ENCODE assay signal across 19 cellular contexts in genomic region chr7:131511071-131511470, GRCh38.
"Had no signal": no experiment of that assay in that cellular context is flagged by ENCODE, and none has a peak within 500 bp of the region (broad histone marks: within the 10 kb centered on the region; RNA-seq: fewer than 3 reads in every experiment).

No MANE protein-coding gene starts in this region.

- H3K36me3 ChIP-seq: thoracic aorta had no signal

- DNase-seq: activated CD4-positive, alpha-beta T cell treated with anti-CD3 and anti-CD28 coated beads, Interleukin-2, amount 50 U/mL, for 1 hour; activated CD4-positive, CD25-positive, alpha-beta regulatory T cell treated with anti-CD3 and anti-CD28 coated beads, Interleukin-2, amount 50 U/mL, for 72 hours; activated gamma-delta T cell treated with Interleukin-2 at 50 U/mL for 16 hours; activated T-cell treated with anti-CD3 and anti-CD28 coated beads for 4 hours; amniotic stem cell; effector memory CD4-positive, alpha-beta T cell; foreskin melanocyte; left lung; stimulated activated CD4-positive, alpha-beta T cell treated with anti-CD3 and anti-CD28 coated beads, Interleukin-4, amount 100 ng/mL, for 4 hours; T-helper 1 cell; T-helper 9 cell had no signal

- H3K9me3 ChIP-seq: left lung, thoracic aorta had no signal

- H3K4me3 Mint-ChIP-seq: activated T-helper 1 cell treated with anti-CD3 and anti-CD28 coated beads, Interleukin-12 subunit alpha, Interleukin-12 subunit beta, Interleukin-2, Interleukin-4 antibody, amounts not matched to agents 30 ng/mL and 10 ng/mL and 1 ng/mL, durations not matched to agents 14 hours and 24 hours and 36 hours; neural crest cell; stimulated activated memory B cell treated with anti-CD40 and anti-IgM and Interleukin-4, amounts not matched to agents 10 μg/mL and 1 μg/mL and 100 μg/mL, for 72 hours had no signal

- H3K36me3 Mint-ChIP-seq: activated naive CD4-positive, alpha-beta T cell treated with anti-CD3 and anti-CD28 coated beads, Interleukin-2, amount 50 U/mL, for 72 hours had no signal

- H3K27me3 ChIP-seq: cardiac muscle cell, left lung had no signal

- H3K27ac ChIP-seq: cardiac muscle cell, left lung had no signal

- H3K27ac Mint-ChIP-seq: activated T-helper 1 cell treated with anti-CD3 and anti-CD28 coated beads, Interleukin-12 subunit alpha, Interleukin-12 subunit beta, Interleukin-2, Interleukin-4 antibody, amounts not matched to agents 30 ng/mL and 10 ng/mL and 1 ng/mL, durations not matched to agents 14 hours and 24 hours and 36 hours had no signal

- ATAC-seq: activated naive CD4-positive, alpha-beta T cell treated with anti-CD3 and anti-CD28 coated beads, Interleukin-2, amount 50 U/mL, for 72 hours; left lung; sciatic nerve; stimulated activated memory B cell treated with anti-CD40 and anti-IgM and Interleukin-4, amounts not matched to agents 10 μg/mL and 1 μg/mL and 100 μg/mL, for 72 hours had no signal

- H3K9me3 Mint-ChIP-seq: activated naive CD4-positive, alpha-beta T cell treated with anti-CD3 and anti-CD28 coated beads, Interleukin-2, amount 50 U/mL, for 72 hours; activated T-helper 1 cell treated with anti-CD3 and anti-CD28 coated beads, Interleukin-12 subunit alpha, Interleukin-12 subunit beta, Interleukin-2, Interleukin-4 antibody, amounts not matched to agents 30 ng/mL and 10 ng/mL and 1 ng/mL, durations not matched to agents 14 hours and 24 hours and 36 hours; neural crest cell; stimulated activated memory B cell treated with anti-CD40 and anti-IgM and Interleukin-4, amounts not matched to agents 10 μg/mL and 1 μg/mL and 100 μg/mL, for 72 hours had no signal

- H3K4me3 ChIP-seq: cardiac muscle cell, left lung, smooth muscle cell, thoracic aorta had no signal
